In the genomic region with DNA sequence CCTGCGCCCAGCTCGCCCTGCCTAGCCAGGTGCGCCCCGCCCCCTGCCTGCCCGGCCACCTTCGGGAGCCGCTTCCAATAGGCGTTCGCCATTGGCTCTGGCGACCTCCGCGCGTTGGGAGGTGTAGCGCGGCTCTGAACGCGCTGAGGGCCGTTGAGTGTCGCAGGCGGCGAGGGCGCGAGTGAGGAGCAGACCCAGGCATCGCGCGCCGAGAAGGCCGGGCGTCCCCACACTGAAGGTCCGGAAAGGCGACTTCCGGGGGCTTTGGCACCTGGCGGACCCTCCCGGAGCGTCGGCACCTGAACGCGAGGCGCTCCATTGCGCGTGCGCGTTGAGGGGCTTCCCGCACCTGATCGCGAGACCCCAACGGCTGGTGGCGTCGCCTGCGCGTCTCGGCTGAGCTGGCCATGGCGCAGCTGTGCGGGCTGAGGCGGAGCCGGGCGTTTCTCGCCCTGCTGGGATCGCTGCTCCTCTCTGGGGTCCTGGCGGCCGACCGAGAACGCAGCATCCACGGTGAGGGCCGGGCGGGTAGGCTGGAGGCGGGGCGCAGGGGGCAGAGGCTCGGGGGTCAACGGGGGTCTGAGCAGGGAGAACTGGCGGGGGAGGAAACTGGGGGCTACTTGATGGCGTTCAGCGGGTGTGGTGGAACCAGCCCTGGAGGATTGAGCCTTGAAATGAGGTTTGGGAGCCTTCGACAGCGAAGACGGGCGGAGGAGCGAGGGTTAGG, we compare ENCODE assay signal across 2 cellular contexts.
TF ChIP-seq lines count a peak whose summit lies in the region.

TSS of gene SPINT2 (plus strand) at position 88 of the 727 bp plus-strand sequence. CDS start at position 408, 320 bp downstream.

TF ChIP-seq in GM23338, 12 proteins besides CTCF, POLR2A, EP300 and RAD21:
- peak; percentile 56; the same call in 1 of the 2 replicates for TF ChIP-seq CREB1 (CRISPR knock-in tag; IDR thresholded peaks at IDR 0.05; ENCODE audit: low read depth)
- no peak for TF ChIP-seq ZNF462 (CRISPR knock-in tag; IDR thresholded peaks at IDR 0.05)
- TF ChIP-seq POLR2AphosphoS5 (IDR thresholded peaks at IDR 0.05; ENCODE audit: low read depth) = peak; percentile 99
- TF ChIP-seq, protein P1, sequence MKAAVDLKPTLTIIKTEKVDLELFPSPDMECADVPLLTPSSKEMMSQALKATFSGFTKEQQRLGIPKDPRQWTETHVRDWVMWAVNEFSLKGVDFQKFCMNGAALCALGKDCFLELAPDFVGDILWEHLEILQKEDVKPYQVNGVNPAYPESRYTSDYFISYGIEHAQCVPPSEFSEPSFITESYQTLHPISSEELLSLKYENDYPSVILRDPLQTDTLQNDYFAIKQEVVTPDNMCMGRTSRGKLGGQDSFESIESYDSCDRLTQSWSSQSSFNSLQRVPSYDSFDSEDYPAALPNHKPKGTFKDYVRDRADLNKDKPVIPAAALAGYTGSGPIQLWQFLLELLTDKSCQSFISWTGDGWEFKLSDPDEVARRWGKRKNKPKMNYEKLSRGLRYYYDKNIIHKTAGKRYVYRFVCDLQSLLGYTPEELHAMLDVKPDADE (IDR thresholded peaks at IDR 0.05) = peak; percentile 80

TF ChIP-seq in K562, 482 proteins besides CTCF, POLR2A, EP300 and RAD21:
- TF ChIP-seq EZH2 (IDR thresholded peaks at IDR 0.05; ENCODE audit: borderline replicate concordance, low read depth, low read length) (no peak), POLR2G (IDR thresholded peaks at IDR 0.05; ENCODE audit: low read depth, low read length) (0 out of 2 replicates have a peak, but pooled peaks have one; percentile 20), PRPF4 (IDR thresholded peaks at IDR 0.05; ENCODE audit: insufficient read depth, low read depth, low read length, poor library complexity, severe bottlenecking) (no peak), HNRNPL (IDR thresholded peaks at IDR 0.05; ENCODE audit: low read depth, low read length) (0 out of 2 replicates have a peak, but pooled peaks have one; percentile 36), KDM5B (IDR thresholded peaks at IDR 0.05; ENCODE audit: insufficient replicate concordance, low read depth, low read length) (no peak)
- TF ChIP-seq, protein P2, sequence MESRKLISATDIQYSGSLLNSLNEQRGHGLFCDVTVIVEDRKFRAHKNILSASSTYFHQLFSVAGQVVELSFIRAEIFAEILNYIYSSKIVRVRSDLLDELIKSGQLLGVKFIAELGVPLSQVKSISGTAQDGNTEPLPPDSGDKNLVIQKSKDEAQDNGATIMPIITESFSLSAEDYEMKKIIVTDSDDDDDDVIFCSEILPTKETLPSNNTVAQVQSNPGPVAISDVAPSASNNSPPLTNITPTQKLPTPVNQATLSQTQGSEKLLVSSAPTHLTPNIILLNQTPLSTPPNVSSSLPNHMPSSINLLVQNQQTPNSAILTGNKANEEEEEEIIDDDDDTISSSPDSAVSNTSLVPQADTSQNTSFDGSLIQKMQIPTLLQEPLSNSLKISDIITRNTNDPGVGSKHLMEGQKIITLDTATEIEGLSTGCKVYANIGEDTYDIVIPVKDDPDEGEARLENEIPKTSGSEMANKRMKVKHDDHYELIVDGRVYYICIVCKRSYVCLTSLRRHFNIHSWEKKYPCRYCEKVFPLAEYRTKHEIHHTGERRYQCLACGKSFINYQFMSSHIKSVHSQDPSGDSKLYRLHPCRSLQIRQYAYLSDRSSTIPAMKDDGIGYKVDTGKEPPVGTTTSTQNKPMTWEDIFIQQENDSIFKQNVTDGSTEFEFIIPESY (CRISPR knock-in tag; IDR thresholded peaks at IDR 0.05) = peak; percentile 84
- TF ChIP-seq, protein P3, sequence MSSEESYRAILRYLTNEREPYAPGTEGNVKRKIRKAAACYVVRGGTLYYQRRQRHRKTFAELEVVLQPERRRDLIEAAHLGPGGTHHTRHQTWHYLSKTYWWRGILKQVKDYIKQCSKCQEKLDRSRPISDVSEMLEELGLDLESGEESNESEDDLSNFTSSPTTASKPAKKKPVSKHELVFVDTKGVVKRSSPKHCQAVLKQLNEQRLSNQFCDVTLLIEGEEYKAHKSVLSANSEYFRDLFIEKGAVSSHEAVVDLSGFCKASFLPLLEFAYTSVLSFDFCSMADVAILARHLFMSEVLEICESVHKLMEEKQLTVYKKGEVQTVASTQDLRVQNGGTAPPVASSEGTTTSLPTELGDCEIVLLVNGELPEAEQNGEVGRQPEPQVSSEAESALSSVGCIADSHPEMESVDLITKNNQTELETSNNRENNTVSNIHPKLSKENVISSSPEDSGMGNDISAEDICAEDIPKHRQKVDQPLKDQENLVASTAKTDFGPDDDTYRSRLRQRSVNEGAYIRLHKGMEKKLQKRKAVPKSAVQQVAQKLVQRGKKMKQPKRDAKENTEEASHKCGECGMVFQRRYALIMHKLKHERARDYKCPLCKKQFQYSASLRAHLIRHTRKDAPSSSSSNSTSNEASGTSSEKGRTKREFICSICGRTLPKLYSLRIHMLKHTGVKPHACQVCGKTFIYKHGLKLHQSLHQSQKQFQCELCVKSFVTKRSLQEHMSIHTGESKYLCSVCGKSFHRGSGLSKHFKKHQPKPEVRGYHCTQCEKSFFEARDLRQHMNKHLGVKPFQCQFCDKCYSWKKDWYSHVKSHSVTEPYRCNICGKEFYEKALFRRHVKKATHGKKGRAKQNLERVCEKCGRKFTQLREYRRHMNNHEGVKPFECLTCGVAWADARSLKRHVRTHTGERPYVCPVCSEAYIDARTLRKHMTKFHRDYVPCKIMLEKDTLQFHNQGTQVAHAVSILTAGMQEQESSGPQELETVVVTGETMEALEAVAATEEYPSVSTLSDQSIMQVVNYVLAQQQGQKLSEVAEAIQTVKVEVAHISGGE (CRISPR knock-in tag; IDR thresholded peaks at IDR 0.05) = peak in 1 of 3 experiments; percentile 72; a peak in 1 of 6 replicates
